In the genomic region with DNA sequence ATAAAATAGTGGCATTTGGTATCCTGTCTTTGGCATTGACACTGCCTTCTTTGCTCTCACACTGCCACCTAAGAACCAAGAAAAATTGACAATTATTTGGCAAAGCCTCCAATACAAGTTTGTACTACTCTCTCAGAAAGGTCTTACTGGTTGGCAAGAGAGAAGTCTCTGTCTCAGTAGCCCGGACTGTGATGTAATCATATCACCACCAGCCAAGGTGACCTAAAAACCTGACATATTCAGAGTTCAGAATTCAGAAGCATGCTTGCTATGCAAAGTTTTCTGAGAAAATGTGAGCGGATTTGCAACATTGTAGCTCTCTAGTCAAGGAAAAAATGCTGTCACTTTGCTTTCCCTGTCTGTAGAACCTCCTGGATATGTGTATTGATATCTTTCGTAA, we compare ENCODE assay signal across 21 cellular contexts.
"Had no signal": no experiment of that assay in that cellular context is flagged by ENCODE, and none has a peak within 500 bp of the region (broad histone marks: within the 10 kb centered on the region; RNA-seq: fewer than 3 reads in every experiment).

No MANE protein-coding gene starts in this region.

- H3K4me1 ChIP-seq: esophagus muscularis mucosa, foreskin keratinocyte, gastroesophageal sphincter, heart left ventricle, left lung, lower lobe of right lung had no signal

- H3K36me3 ChIP-seq: esophagus muscularis mucosa, gastroesophageal sphincter, heart left ventricle, left lung, lower lobe of right lung had no signal

- H2AFZ ChIP-seq: hepatocyte had no signal

- H3K27ac ChIP-seq: coronary artery, dorsolateral prefrontal cortex, esophagus muscularis mucosa, foreskin keratinocyte, gastroesophageal sphincter, heart left ventricle, hepatocyte, left lung, lower lobe of right lung had no signal

- H3K4me3 ChIP-seq: coronary artery, dorsolateral prefrontal cortex, esophagus muscularis mucosa, gastroesophageal sphincter, heart left ventricle, hepatocyte, left lung, lower lobe of right lung, mucosa of descending colon had no signal

- DNase-seq: dermis blood vessel endothelial cell; dorsolateral prefrontal cortex; effector CD4-positive, alpha-beta T cell; effector memory CD4-positive, alpha-beta T cell; foreskin keratinocyte; heart left ventricle; hypothalamus; left colon; left lung; left ventricle myocardium superior; lower lobe of right lung; mesenchymal stem cell; mucosa of descending colon; naive B cell had no signal

- H3K9me3 ChIP-seq: esophagus muscularis mucosa, gastroesophageal sphincter, heart left ventricle, left lung, lower lobe of right lung, mucosa of descending colon had no signal

- ATAC-seq: foreskin keratinocyte, gastroesophageal sphincter, heart left ventricle, left colon, left lung, left ventricle myocardium superior, lower lobe of right lung, mucosa of descending colon had no signal

- H3K79me2 ChIP-seq: hepatocyte had no signal

- H3K27me3 ChIP-seq: dorsolateral prefrontal cortex, esophagus muscularis mucosa, foreskin keratinocyte, gastroesophageal sphincter, heart left ventricle, hepatocyte, left lung had no signal

- FAIRE-seq: colon, endothelial cell of umbilical vein, keratinocyte had no signal

- H3K4me2 ChIP-seq: hepatocyte had no signal
